19 cellular contexts compared by ENCODE assay signal in genomic region chr12:70644836-70645235, GRCh38. TPM values are rescaled to one million over a fixed set of nuclear protein-coding genes. Genes with fewer than 3 reads are reported as not detected.
DNase-seq lines count a peak whose midpoint lies in the region; ATAC-seq and TF ChIP-seq lines count a peak whose summit lies in the region.
"Had no signal": no experiment of that assay in that cellular context is flagged by ENCODE, and none has a peak within 500 bp of the region (broad histone marks: within the 10 kb centered on the region; RNA-seq: fewer than 3 reads in every experiment).

No MANE protein-coding gene starts in this region.

- H3K4me1 ChIP-seq in right cardiac atrium (ENCODE audit: control insufficient read depth, insufficient read depth, low read length): peaks cover 5% of the 10 kb centered on the region
- H3K4me1 ChIP-seq in SJSA1 (replicated peaks): peaks cover 57% of the 10 kb centered on the region
- H3K4me1 ChIP-seq in lower lobe of right lung: peaks cover 18% of the 10 kb centered on the region

- no peak for DNase-seq in right cardiac atrium
- no peak for DNase-seq in cardiac septum (ENCODE audit: low spot score)
- DNase-seq in SJSA1 (ENCODE audit: low read depth in 1 of 2, low spot score in 2 of 2): no peak
- no peak for DNase-seq in lower lobe of right lung
- DNase-seq in activated CD4-positive, alpha-beta T cell treated with anti-CD3 and anti-CD28 coated beads for 4 hours: no peak
- DNase-seq: activated CD4-positive, alpha-beta T cell treated with anti-CD3 and anti-CD28 coated beads, Interleukin-2, amount 50 U/mL, for 4 hours; activated naive CD8-positive, alpha-beta T cell treated with anti-CD3 and anti-CD28 coated beads, Interleukin-2, amount 50 U/mL, for 24 hours; activated T-cell treated with anti-CD3 and anti-CD28 coated beads, Interleukin-2, amount 50 U/mL, for 1 hour; CD8-positive, alpha-beta T cell; effector CD8-positive, alpha-beta T cell; GOT3; hypothalamus; MV-4-11; NCI-H2081 treated with DMSO at 0.1 percent for 48 hours; NCI-H526 treated with DMSO at 0.1 percent for 48 hours; ovary had no signal

- no peaks in the 10 kb centered on the region for H3K27me3 ChIP-seq in right cardiac atrium (ENCODE audit: control insufficient read depth, insufficient read depth)
- H3K27me3 ChIP-seq in SJSA1 (replicated peaks): no peaks in the 10 kb centered on the region
- no peaks in the 10 kb centered on the region for H3K27me3 ChIP-seq in lower lobe of right lung (ENCODE audit: low read depth)
- H3K27me3 ChIP-seq: ovary had no signal

- H3K9me3 ChIP-seq in right cardiac atrium (ENCODE audit: control insufficient read depth, low read length) (no peaks in the 10 kb centered on the region), SJSA1 (replicated peaks) (no peaks in the 10 kb centered on the region), lower lobe of right lung (no peaks in the 10 kb centered on the region)
- H3K9me3 ChIP-seq: ovary had no signal

- ATAC-seq in right cardiac atrium: no peak
- ATAC-seq in lower lobe of right lung: no peak
- ATAC-seq in GM19395 (IDR thresholded peaks at IDR 0.05; ENCODE audit: unreplicated experiment): no peak
- no peak for ATAC-seq in HG03135 (IDR thresholded peaks at IDR 0.05; ENCODE audit: unreplicated experiment)
- ATAC-seq in GM19035 (IDR thresholded peaks at IDR 0.05; ENCODE audit: unreplicated experiment): no peak
- ATAC-seq: CD8-positive, alpha-beta T cell had no signal

- peak overlapping the region; percentile 57 for H3K27ac ChIP-seq in right cardiac atrium (ENCODE audit: low read length)
- H3K27ac ChIP-seq in SJSA1: peak overlapping the region; percentile 92
- H3K27ac ChIP-seq in lower lobe of right lung: peak overlapping the region; percentile 37
- H3K27ac ChIP-seq: ovary had no signal

- intact Hi-C loops in right cardiac atrium (cut with DNase I): loop anchor here in 1 of 4 donors (5.0 to 10.0 kb wide), 2 partner anchors 33 to 50 kb away; no protein-coding TSS in a partner anchor
- intact Hi-C loops in cardiac septum (cut with DNase I): loop anchor here (5.0 to 10.0 kb wide), 3 partner anchors 33 to 77 kb away; no protein-coding TSS in a partner anchor
- intact Hi-C loops in lower lobe of right lung (cut with DNase I): no loop called here

- TF ChIP-seq CTCF in lower lobe of right lung (IDR thresholded peaks at IDR 0.05): no peak

- WGBS in right cardiac atrium: 79% methylated on average over 2 of the region's 2 CpGs

- no peaks in the 10 kb centered on the region for H3K36me3 ChIP-seq in SJSA1
- no peaks in the 10 kb centered on the region for H3K36me3 ChIP-seq in lower lobe of right lung
- H3K36me3 ChIP-seq: ovary had no signal

- no peak overlapping the region for H3K4me3 ChIP-seq in right cardiac atrium (ENCODE audit: low read length)
- H3K4me3 ChIP-seq in SJSA1: no peak overlapping the region
- H3K4me3 ChIP-seq in lower lobe of right lung: no peak overlapping the region
- H3K4me3 ChIP-seq: ovary had no signal

RNA-seq across cellular contexts. Expression of gene PTPRB, which starts 7.6 kb away (rescaled TPM):
- total RNA-seq in right cardiac atrium (10 to 100 TPM; 26.6 to 51.8 (median 39.2) TPM), cardiac septum (28.9 TPM), lower lobe of right lung (91.4 TPM)
- 14.3 TPM for polyA plus RNA-seq in right cardiac atrium
- 3.0 and 4.5 TPM in 2 replicates for total RNA-seq in SJSA1 (2014; rRNA removed; shearing (Covaris generic))
- total RNA-seq: CD8-positive, alpha-beta T cell had no signal

Comparison
In these comparisons a context has a peak if more than half of its experiments do, and no peak if none do; other contexts are left out.
1. H3K27ac ChIP-seq: peak in every context shown above with its lines; median percentile 92 in SJSA1; 57 in right cardiac atrium; 37 in lower lobe of right lung.